8 cellular contexts compared by ENCODE assay signal in the genomic region with DNA sequence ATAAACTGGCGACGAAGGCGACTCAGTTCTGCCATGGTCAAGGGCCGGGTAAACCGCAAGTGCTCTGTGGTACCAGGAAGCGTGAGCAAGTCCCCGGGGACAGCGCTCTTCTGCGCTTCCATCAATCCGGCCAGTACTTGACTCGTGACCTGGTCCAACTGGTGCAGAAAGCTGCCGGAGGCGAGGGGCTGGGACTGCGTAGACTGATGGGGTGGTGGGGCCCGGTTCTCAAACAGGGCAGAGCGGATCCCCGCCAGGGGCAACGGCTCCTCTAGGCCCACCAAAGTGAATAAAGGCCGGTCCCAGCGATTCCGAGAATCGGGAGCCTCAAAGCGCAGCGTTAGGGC. TPM values are rescaled to one million over a fixed set of nuclear protein-coding genes. Genes with fewer than 3 reads are reported as not detected.
A peak's percentile ranks its signal among the peaks of the same experiment; 100 is the strongest.
DNase-seq lines count a peak whose midpoint lies in the region; ATAC-seq and TF ChIP-seq lines count a peak whose summit lies in the region.

No MANE protein-coding gene starts in this region.

- H2AK5ac ChIP-seq in mesendoderm (ENCODE audit: low read length) = no peak overlapping the region

- no CpG with 5 or more reads among the region's 24 CpGs for WGBS in mesendoderm (ENCODE audit: extremely low coverage, insufficient coverage, low lambda C conversion rate)

- peak; percentile 6 for DNase-seq in stimulated activated CD4-positive, alpha-beta T cell treated with anti-CD3 and anti-CD28 coated beads, Interleukin-12 subunit alpha, Interleukin-12 subunit beta, amount 100 ng/mL, for 4 hours
- DNase-seq in stimulated activated CD4-positive, alpha-beta T cell treated with anti-CD3 and anti-CD28 coated beads, Interleukin-4, amount 100 ng/mL, for 4 hours = no peak
- DNase-seq in SW480 (ENCODE audit: low spot score) = peak; percentile 40
- peak; percentile 50 for DNase-seq in mesendoderm
- no peak for DNase-seq in thoracic aorta (ENCODE audit: low spot score)
- no peak for DNase-seq in cerebellar nuclear complex (lab: John Stamatoyannopoulos, UW)

- H4K8ac ChIP-seq in mesendoderm (ENCODE audit: low read depth, low read length) = no peak overlapping the region

- H3K4me1 ChIP-seq in endocrine pancreas (ENCODE audit: control insufficient read depth, insufficient read depth, low read length) (peaks cover 16% of the 10 kb centered on the region), mesendoderm (ENCODE audit: control insufficient read depth, low read depth, low read length) (no peaks in the 10 kb centered on the region), thoracic aorta (ENCODE audit: control insufficient read depth in 1 of 2, low read depth in 2 of 2) (peaks cover 21 to 28% of the 10 kb centered on the region in 2 donors)

- H3K27ac ChIP-seq in mesendoderm (ENCODE audit: low read depth, low read length) = no peak overlapping the region
- peak overlapping the region; percentile 88 to 91 for H3K27ac ChIP-seq in thoracic aorta

- H3K79me2 ChIP-seq in mesendoderm (ENCODE audit: control insufficient read depth, insufficient read depth, low read length) = peaks cover 10% of the 10 kb centered on the region

- no peak overlapping the region for H2BK15ac ChIP-seq in mesendoderm (replicated peaks; ENCODE audit: low read depth)

- ATAC-seq in HG03159 (IDR thresholded peaks at IDR 0.05; ENCODE audit: unreplicated experiment) (peak; percentile 24), thoracic aorta (ENCODE audit: insufficient number of reproducible peaks, low FRiP score, low read depth) (no peak)

- H3K36me3 ChIP-seq in endocrine pancreas (ENCODE audit: control insufficient read depth, insufficient read depth, low read length) (no peaks in the 10 kb centered on the region), mesendoderm (ENCODE audit: control insufficient read depth, insufficient read depth, low read length) (no peaks in the 10 kb centered on the region), thoracic aorta (no peaks in the 10 kb centered on the region)

- H3K79me1 ChIP-seq in mesendoderm (ENCODE audit: low read length) = peaks cover 7% of the 10 kb centered on the region

- H2BK5ac ChIP-seq in mesendoderm (ENCODE audit: low read length) = no peak overlapping the region

- H4K5ac ChIP-seq in mesendoderm (ENCODE audit: low read length) = no peak overlapping the region

- no peak overlapping the region for H2BK120ac ChIP-seq in mesendoderm (ENCODE audit: low read depth, low read length)

- TF ChIP-seq CTCF in thoracic aorta (IDR thresholded peaks at IDR 0.05) = no peak

- H3K4me3 ChIP-seq in endocrine pancreas (ENCODE audit: control insufficient read depth, insufficient read depth, low read length) = peak overlapping the region; percentile 84
- peak overlapping the region; percentile 98 for H3K4me3 ChIP-seq in mesendoderm (ENCODE audit: low read length)
- H3K4me3 ChIP-seq in thoracic aorta = peak overlapping the region; percentile 84

- H3K27me3 ChIP-seq in endocrine pancreas (ENCODE audit: control insufficient read depth, insufficient read depth, low read length) (no peaks in the 10 kb centered on the region), mesendoderm (ENCODE audit: insufficient read depth, low read length, poor library complexity) (no peaks in the 10 kb centered on the region), thoracic aorta (replicated peaks; ENCODE audit: insufficient read depth) (no peaks in the 10 kb centered on the region)

- peak overlapping the region; percentile 14 for H3K4me2 ChIP-seq in mesendoderm (ENCODE audit: low read length)

- H3K9ac ChIP-seq in endocrine pancreas (ENCODE audit: control insufficient read depth, insufficient read depth, low read length) (peak overlapping the region; percentile 95), mesendoderm (ENCODE audit: low read length) (peak overlapping the region; percentile 97)

- no peak overlapping the region for H3K18ac ChIP-seq in mesendoderm (ENCODE audit: low read length)

- peak overlapping the region; percentile 100 for H3K56ac ChIP-seq in mesendoderm (ENCODE audit: low read length)

- no peak overlapping the region for H3K4ac ChIP-seq in mesendoderm (ENCODE audit: low read depth, low read length)

- H3K9me3 ChIP-seq in endocrine pancreas (ENCODE audit: control insufficient read depth, low read length) = no peaks in the 10 kb centered on the region
- no peaks in the 10 kb centered on the region for H3K9me3 ChIP-seq in thoracic aorta

- H3K23ac ChIP-seq in mesendoderm (ENCODE audit: low read length) = no peak overlapping the region

RNA-seq across cellular contexts. Expression of gene KTI12, which starts 0.9 kb away (rescaled TPM):
- 9.4 TPM for polyA plus RNA-seq in mesendoderm (2013, experiment 1 of 2)
- 9.2 TPM for polyA plus RNA-seq in mesendoderm (2013, experiment 2 of 2)
- total RNA-seq in thoracic aorta = 10 to 100 TPM in 1 of 2 donors, 1 to 10 TPM in 1; 5.4 to 16.2 TPM

RNA-seq across cellular contexts. Expression of gene TXNDC12, which starts 22.2 kb away (rescaled TPM):
- polyA plus RNA-seq in mesendoderm (2013, experiment 1 of 2) = 152 TPM
- polyA plus RNA-seq in mesendoderm (2013, experiment 2 of 2) = 149 TPM
- total RNA-seq in thoracic aorta = 10 to 100 TPM; 22.3 to 53.8 TPM

RNA-seq across cellular contexts. Expression of gene BTF3L4, which starts 23.3 kb away (rescaled TPM):
- 101 TPM for polyA plus RNA-seq in mesendoderm (2013, experiment 1 of 2)
- polyA plus RNA-seq in mesendoderm (2013, experiment 2 of 2) = 101 TPM
- total RNA-seq in thoracic aorta = 10 to 100 TPM; 30.9 to 38.9 TPM

RNA-seq across cellular contexts. Expression of gene RAB3B, which starts 42.3 kb away (rescaled TPM):
- polyA plus RNA-seq in mesendoderm (2013, experiment 1 of 2) = 10.5 TPM
- polyA plus RNA-seq in mesendoderm (2013, experiment 2 of 2) = 10.4 TPM
- not detected for total RNA-seq in thoracic aorta

Comparison
In these comparisons a context has a peak if more than half of its experiments do, and no peak if none do; other contexts are left out.
1. DNase-seq: peak in stimulated activated CD4-positive, alpha-beta T cell treated with anti-CD3 and anti-CD28 coated beads, Interleukin-12 subunit alpha, Interleukin-12 subunit beta, amount 100 ng/mL, for 4 hours (single experiment), SW480 (single experiment) and mesendoderm (single experiment); none in stimulated activated CD4-positive, alpha-beta T cell treated with anti-CD3 and anti-CD28 coated beads, Interleukin-4, amount 100 ng/mL, for 4 hours (0 of 2), thoracic aorta (single experiment) and cerebellar nuclear complex (0 of 2).
2. Peak in every context shown above with its lines, with median percentiles within 50 percentile points of each other: H3K4me3 ChIP-seq.